20 cellular contexts compared by ENCODE assay signal in genomic region chr3:33058780-33059179, GRCh38.
"Had no signal": no experiment of that assay in that cellular context is flagged by ENCODE, and none has a peak within 500 bp of the region (broad histone marks: within the 10 kb centered on the region; RNA-seq: fewer than 3 reads in every experiment).

No MANE protein-coding gene starts in this region.

- H3K4me1 ChIP-seq: colonic mucosa, neural progenitor cell, sigmoid colon, tibial artery had no signal

- H3K27ac Mint-ChIP-seq: activated CD8-positive, alpha-beta memory T cell treated with anti-CD3 and anti-CD28 coated beads, Interleukin-2, amount 10 ng/mL, durations not matched to agents 7 days and 5 days; activated naive CD4-positive, alpha-beta T cell treated with anti-CD3 and anti-CD28 coated beads, Interleukin-2, amount 50 U/mL, for 24 hours; activated T-cell treated with anti-CD3 and anti-CD28 coated beads, Interleukin-2, amount 50 U/mL, for 24 hours; neural progenitor cell; stimulated activated naive B cell treated with anti-CD40 and anti-IgM and Interleukin-4, amounts not matched to agents 10 μg/mL and 1 μg/mL and 100 μg/mL, for 72 hours had no signal

- FAIRE-seq: endothelial cell of umbilical vein, kidney had no signal

- H3K4me3 Mint-ChIP-seq: activated CD8-positive, alpha-beta memory T cell treated with anti-CD3 and anti-CD28 coated beads, Interleukin-2, amount 10 ng/mL, durations not matched to agents 7 days and 5 days; activated naive CD4-positive, alpha-beta T cell treated with anti-CD3 and anti-CD28 coated beads, Interleukin-2, amount 50 U/mL, for 24 hours; activated T-cell treated with anti-CD3 and anti-CD28 coated beads, Interleukin-2, amount 50 U/mL, for 24 hours; naive B cell; neural progenitor cell; stimulated activated naive B cell treated with anti-CD40 and anti-IgM and Interleukin-4, amounts not matched to agents 10 μg/mL and 1 μg/mL and 100 μg/mL, for 72 hours had no signal

- H3K9me3 ChIP-seq: colonic mucosa, esophagus squamous epithelium, left lung, sigmoid colon, tibial artery had no signal

- H3K4me1 Mint-ChIP-seq: neural progenitor cell had no signal

- H3K4me2 ChIP-seq: neural progenitor cell had no signal

- H2AFZ ChIP-seq: neural progenitor cell had no signal

- H3K27ac ChIP-seq: cardiac muscle cell, colonic mucosa, esophagus squamous epithelium, left lung, neural progenitor cell, sigmoid colon, tibial artery had no signal

- H3K9me3 Mint-ChIP-seq: activated naive CD4-positive, alpha-beta T cell treated with anti-CD3 and anti-CD28 coated beads, Interleukin-2, amount 50 U/mL, for 24 hours; naive B cell; neural progenitor cell; stimulated activated naive B cell treated with anti-CD40 and anti-IgM and Interleukin-4, amounts not matched to agents 10 μg/mL and 1 μg/mL and 100 μg/mL, for 72 hours had no signal

- DNase-seq: activated CD4-positive, alpha-beta T cell treated with anti-CD3 and anti-CD28 coated beads, Interleukin-2, amount 50 U/mL, for 4 hours; activated CD8-positive, alpha-beta memory T cell treated with anti-CD3 and anti-CD28 coated beads, Interleukin-2, amount 10 ng/mL, durations not matched to agents 7 days and 5 days; activated effector memory CD4-positive, alpha-beta T cell treated with Interleukin-2 at 50 U/mL for 16 hours; activated T-cell treated with anti-CD3 and anti-CD28 coated beads, Interleukin-2, amount 50 U/mL, for 24 hours; colonic mucosa; esophagus squamous epithelium; hippocampal formation; kidney; left lung; mammary epithelial cell; naive B cell; sigmoid colon; stimulated activated CD4-positive, alpha-beta T cell treated with anti-CD3 and anti-CD28 coated beads, Interleukin-2, amount 100 ng/mL, for 24 hours; stimulated activated naive B cell treated with anti-CD40 and anti-IgM and Interleukin-4, amounts not matched to agents 10 μg/mL and 1 μg/mL and 100 μg/mL, for 72 hours; tibial artery had no signal

- H3K27me3 ChIP-seq: cardiac muscle cell, colonic mucosa, esophagus squamous epithelium, left lung, neural progenitor cell, sigmoid colon, tibial artery had no signal

- H3K4me3 ChIP-seq: cardiac muscle cell, colonic mucosa, esophagus squamous epithelium, left lung, neural progenitor cell, sigmoid colon, tibial artery had no signal

- H3K9ac ChIP-seq: neural progenitor cell had no signal

- H3K27me3 Mint-ChIP-seq: activated CD8-positive, alpha-beta memory T cell treated with anti-CD3 and anti-CD28 coated beads, Interleukin-2, amount 10 ng/mL, durations not matched to agents 7 days and 5 days; activated naive CD4-positive, alpha-beta T cell treated with anti-CD3 and anti-CD28 coated beads, Interleukin-2, amount 50 U/mL, for 24 hours; activated T-cell treated with anti-CD3 and anti-CD28 coated beads, Interleukin-2, amount 50 U/mL, for 24 hours; naive B cell; stimulated activated naive B cell treated with anti-CD40 and anti-IgM and Interleukin-4, amounts not matched to agents 10 μg/mL and 1 μg/mL and 100 μg/mL, for 72 hours had no signal

- ATAC-seq: activated CD4-positive, CD25-positive, alpha-beta regulatory T cell treated with anti-CD3 and anti-CD28 coated beads, Interleukin-2, amount 50 U/mL, for 24 hours; activated CD8-positive, alpha-beta memory T cell treated with anti-CD3 and anti-CD28 coated beads, Interleukin-2, amount 10 ng/mL, durations not matched to agents 7 days and 5 days; left lung; stimulated activated naive B cell treated with anti-CD40 and anti-IgM and Interleukin-4, amounts not matched to agents 10 μg/mL and 1 μg/mL and 100 μg/mL, for 72 hours had no signal

- H3K36me3 ChIP-seq: cardiac muscle cell, colonic mucosa, neural progenitor cell had no signal
